Comparison of ENCODE assay signal across 1 cellular context in the genomic region with DNA sequence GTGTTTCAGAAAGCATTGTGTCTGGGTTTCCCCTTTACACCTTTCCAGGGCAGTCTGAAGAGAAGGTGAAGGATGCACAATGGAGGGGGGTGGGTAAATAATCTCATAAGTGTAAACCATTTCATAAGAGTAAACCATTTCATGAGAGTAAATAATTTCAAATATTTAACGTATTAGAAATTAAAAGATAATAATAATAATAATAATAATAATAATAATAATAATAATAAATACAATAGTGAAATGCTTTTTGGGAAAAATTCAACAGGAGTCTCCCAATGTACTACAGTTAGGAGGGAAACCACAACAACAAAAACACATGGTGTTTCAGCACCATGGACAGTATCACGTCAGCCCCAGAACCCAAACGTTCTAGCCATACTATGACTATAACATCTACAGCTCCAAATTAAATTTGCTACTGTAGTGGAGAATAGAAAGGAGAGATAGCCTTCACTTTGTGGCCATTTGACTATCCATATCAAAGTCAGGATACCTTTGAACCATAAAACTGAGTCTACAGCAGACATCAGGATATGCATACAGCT.
A peak's percentile ranks its signal among the peaks of the same experiment; 100 is the strongest.
TF ChIP-seq lines count a peak whose summit lies in the region.

No MANE protein-coding gene starts in this region.

TF ChIP-seq in GM12878, 131 proteins besides CTCF, POLR2A, EP300 and RAD21:
- TF ChIP-seq, protein P1, sequence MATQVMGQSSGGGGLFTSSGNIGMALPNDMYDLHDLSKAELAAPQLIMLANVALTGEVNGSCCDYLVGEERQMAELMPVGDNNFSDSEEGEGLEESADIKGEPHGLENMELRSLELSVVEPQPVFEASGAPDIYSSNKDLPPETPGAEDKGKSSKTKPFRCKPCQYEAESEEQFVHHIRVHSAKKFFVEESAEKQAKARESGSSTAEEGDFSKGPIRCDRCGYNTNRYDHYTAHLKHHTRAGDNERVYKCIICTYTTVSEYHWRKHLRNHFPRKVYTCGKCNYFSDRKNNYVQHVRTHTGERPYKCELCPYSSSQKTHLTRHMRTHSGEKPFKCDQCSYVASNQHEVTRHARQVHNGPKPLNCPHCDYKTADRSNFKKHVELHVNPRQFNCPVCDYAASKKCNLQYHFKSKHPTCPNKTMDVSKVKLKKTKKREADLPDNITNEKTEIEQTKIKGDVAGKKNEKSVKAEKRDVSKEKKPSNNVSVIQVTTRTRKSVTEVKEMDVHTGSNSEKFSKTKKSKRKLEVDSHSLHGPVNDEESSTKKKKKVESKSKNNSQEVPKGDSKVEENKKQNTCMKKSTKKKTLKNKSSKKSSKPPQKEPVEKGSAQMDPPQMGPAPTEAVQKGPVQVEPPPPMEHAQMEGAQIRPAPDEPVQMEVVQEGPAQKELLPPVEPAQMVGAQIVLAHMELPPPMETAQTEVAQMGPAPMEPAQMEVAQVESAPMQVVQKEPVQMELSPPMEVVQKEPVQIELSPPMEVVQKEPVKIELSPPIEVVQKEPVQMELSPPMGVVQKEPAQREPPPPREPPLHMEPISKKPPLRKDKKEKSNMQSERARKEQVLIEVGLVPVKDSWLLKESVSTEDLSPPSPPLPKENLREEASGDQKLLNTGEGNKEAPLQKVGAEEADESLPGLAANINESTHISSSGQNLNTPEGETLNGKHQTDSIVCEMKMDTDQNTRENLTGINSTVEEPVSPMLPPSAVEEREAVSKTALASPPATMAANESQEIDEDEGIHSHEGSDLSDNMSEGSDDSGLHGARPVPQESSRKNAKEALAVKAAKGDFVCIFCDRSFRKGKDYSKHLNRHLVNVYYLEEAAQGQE (IDR thresholded peaks at IDR 0.05; ENCODE audit: low read depth, low read length), result peak; percentile 79
- TF ChIP-seq TBL1XR1 (IDR thresholded peaks at IDR 0.05; ENCODE audit: low read depth, low read length), result no peak
- no peak for TF ChIP-seq EZH2 (IDR thresholded peaks at IDR 0.05; ENCODE audit: borderline replicate concordance, control insufficient read depth, low read depth, low read length)
